In genomic region chr6:15348528-15348927, GRCh38 we compare ENCODE assay signal across 15 cellular contexts.
DNase-seq lines count a peak whose midpoint lies in the region; ATAC-seq, FAIRE-seq and TF ChIP-seq lines count a peak whose summit lies in the region.
"Had no signal": no experiment of that assay in that cellular context is flagged by ENCODE, and none has a peak within 500 bp of the region (broad histone marks: within the 10 kb centered on the region; RNA-seq: fewer than 3 reads in every experiment).

No MANE protein-coding gene starts in this region.

- H3K36me3 Mint-ChIP-seq in activated T-cell treated with anti-CD3 and anti-CD28 coated beads, Interleukin-2, amount 50 U/mL, for 24 hours (ENCODE audit: low read depth) = peaks cover 38% of the 10 kb centered on the region
- H3K36me3 Mint-ChIP-seq in activated T-cell treated with anti-CD3 and anti-CD28 coated beads, Interleukin-2, amount 50 U/mL, for 4 hours (ENCODE audit: insufficient read depth) = peaks cover 15% of the 10 kb centered on the region
- no peaks in the 10 kb centered on the region for H3K36me3 Mint-ChIP-seq in natural killer cell
- H3K36me3 Mint-ChIP-seq in natural killer cell treated with Interleukin-12 subunit alpha and Interleukin-12 subunit beta and Interleukin-15 and Interleukin-18, amount 100 ng/mL, for 72 hours = no peaks in the 10 kb centered on the region
- no peaks in the 10 kb centered on the region for H3K36me3 Mint-ChIP-seq in naive thymus-derived CD8-positive, alpha-beta T cell

- no peaks in the 10 kb centered on the region for H3K27me3 Mint-ChIP-seq in activated T-cell treated with anti-CD3 and anti-CD28 coated beads, Interleukin-2, amount 50 U/mL, for 24 hours
- no peaks in the 10 kb centered on the region for H3K27me3 Mint-ChIP-seq in activated T-cell treated with anti-CD3 and anti-CD28 coated beads, Interleukin-2, amount 50 U/mL, for 4 hours (ENCODE audit: low read depth)
- no peaks in the 10 kb centered on the region for H3K27me3 Mint-ChIP-seq in natural killer cell (ENCODE audit: low read depth in 2 of 2)
- H3K27me3 Mint-ChIP-seq in natural killer cell treated with Interleukin-12 subunit alpha and Interleukin-12 subunit beta and Interleukin-15 and Interleukin-18, amount 100 ng/mL, for 72 hours = no peaks in the 10 kb centered on the region
- H3K27me3 Mint-ChIP-seq in naive thymus-derived CD8-positive, alpha-beta T cell = no peaks in the 10 kb centered on the region
- H3K27me3 Mint-ChIP-seq: CD4-positive, alpha-beta memory T cell had no signal

- no peaks in the 10 kb centered on the region for H3K9me3 Mint-ChIP-seq in activated T-cell treated with anti-CD3 and anti-CD28 coated beads, Interleukin-2, amount 50 U/mL, for 24 hours
- H3K9me3 Mint-ChIP-seq in activated T-cell treated with anti-CD3 and anti-CD28 coated beads, Interleukin-2, amount 50 U/mL, for 4 hours = no peaks in the 10 kb centered on the region
- no peaks in the 10 kb centered on the region for H3K9me3 Mint-ChIP-seq in natural killer cell
- H3K9me3 Mint-ChIP-seq in natural killer cell treated with Interleukin-12 subunit alpha and Interleukin-12 subunit beta and Interleukin-15 and Interleukin-18, amount 100 ng/mL, for 72 hours = no peaks in the 10 kb centered on the region
- no peaks in the 10 kb centered on the region for H3K9me3 Mint-ChIP-seq in naive thymus-derived CD8-positive, alpha-beta T cell
- H3K9me3 Mint-ChIP-seq: CD4-positive, alpha-beta memory T cell had no signal

- no peak for ATAC-seq in activated T-cell treated with anti-CD3 and anti-CD28 coated beads, Interleukin-2, amount 50 U/mL, for 4 hours
- ATAC-seq in natural killer cell = no peak
- ATAC-seq in natural killer cell treated with Interleukin-12 subunit alpha and Interleukin-12 subunit beta and Interleukin-15 and Interleukin-18, amount 100 ng/mL, for 72 hours = no peak
- peak; percentile 66 to 76 for ATAC-seq in naive thymus-derived CD8-positive, alpha-beta T cell
- no peak for ATAC-seq in GM21825 (IDR thresholded peaks at IDR 0.05; ENCODE audit: unreplicated experiment)
- ATAC-seq: A549 had no signal

- intact Hi-C loops in natural killer cell (cut with micrococcal nuclease) = no loop called here

- POLR2A ChIA-PET in naive thymus-derived CD8-positive, alpha-beta T cell (lab: Charles Lee) = interaction anchor here (0.7 kb wide), 1 partner anchor 13 kb away, joined by 3 read pairs; no protein-coding TSS in a partner anchor

- no peak overlapping the region for H3K4me3 Mint-ChIP-seq in activated T-cell treated with anti-CD3 and anti-CD28 coated beads, Interleukin-2, amount 50 U/mL, for 24 hours
- H3K4me3 Mint-ChIP-seq in activated T-cell treated with anti-CD3 and anti-CD28 coated beads, Interleukin-2, amount 50 U/mL, for 4 hours = no peak overlapping the region
- peak overlapping the region; percentile 32 for H3K4me3 Mint-ChIP-seq in natural killer cell
- H3K4me3 Mint-ChIP-seq in natural killer cell treated with Interleukin-12 subunit alpha and Interleukin-12 subunit beta and Interleukin-15 and Interleukin-18, amount 100 ng/mL, for 72 hours = no peak overlapping the region
- peak overlapping the region in 8 of 10 donors; percentile 16 to 65 (median 56) for H3K4me3 Mint-ChIP-seq in naive thymus-derived CD8-positive, alpha-beta T cell
- H3K4me3 Mint-ChIP-seq: CD4-positive, alpha-beta memory T cell had no signal

- no peak for DNase-seq in activated T-cell treated with anti-CD3 and anti-CD28 coated beads, Interleukin-2, amount 50 U/mL, for 24 hours
- DNase-seq in activated T-cell treated with anti-CD3 and anti-CD28 coated beads, Interleukin-2, amount 50 U/mL, for 4 hours = no peak
- DNase-seq in natural killer cell (no peak), HTR-8/SVneo (ENCODE audit: insufficient read length, low spot score) (no peak), NCI-H774 (lab: John Stamatoyannopoulos, UW) (no peak)
- no peak for DNase-seq in natural killer cell treated with Interleukin-12 subunit alpha and Interleukin-12 subunit beta and Interleukin-15 and Interleukin-18, amount 100 ng/mL, for 72 hours (ENCODE audit: low spot score)
- DNase-seq in naive thymus-derived CD8-positive, alpha-beta T cell = peak in 4 of 10 donors; percentile 7 to 56 (median 38)
- DNase-seq: AML-193; Calu3; CD4-positive, alpha-beta memory T cell; DMS79 treated with DMSO at 0.1 percent for 48 hours; GF-D8 had no signal

- TF ChIP-seq CTCF in natural killer cell (IDR thresholded peaks at IDR 0.05) = no peak

- H3K4me1 Mint-ChIP-seq in activated T-cell treated with anti-CD3 and anti-CD28 coated beads, Interleukin-2, amount 50 U/mL, for 24 hours (ENCODE audit: low read depth) = peaks cover 89% of the 10 kb centered on the region
- peaks cover 82% of the 10 kb centered on the region for H3K4me1 Mint-ChIP-seq in activated T-cell treated with anti-CD3 and anti-CD28 coated beads, Interleukin-2, amount 50 U/mL, for 4 hours (ENCODE audit: low read depth)
- peaks cover 78 to 88% of the 10 kb centered on the region in 2 donors for H3K4me1 Mint-ChIP-seq in natural killer cell
- peaks cover 63 to 65% of the 10 kb centered on the region in 2 donors for H3K4me1 Mint-ChIP-seq in natural killer cell treated with Interleukin-12 subunit alpha and Interleukin-12 subunit beta and Interleukin-15 and Interleukin-18, amount 100 ng/mL, for 72 hours (ENCODE audit: low read depth in 2 of 2)
- peaks cover 53 to 93% (median 86%) of the 10 kb centered on the region in 4 donors for H3K4me1 Mint-ChIP-seq in naive thymus-derived CD8-positive, alpha-beta T cell

- FAIRE-seq in HTR-8/SVneo (lab: Jason Lieb, UNC) = no peak
- FAIRE-seq: A549, H1 had no signal

- peak overlapping the region; percentile 47 for H3K27ac Mint-ChIP-seq in activated T-cell treated with anti-CD3 and anti-CD28 coated beads, Interleukin-2, amount 50 U/mL, for 24 hours
- H3K27ac Mint-ChIP-seq in natural killer cell = peak overlapping the region in 1 of 2 donors; percentile 48
- H3K27ac Mint-ChIP-seq in natural killer cell treated with Interleukin-12 subunit alpha and Interleukin-12 subunit beta and Interleukin-15 and Interleukin-18, amount 100 ng/mL, for 72 hours = no peak overlapping the region
- H3K27ac Mint-ChIP-seq in naive thymus-derived CD8-positive, alpha-beta T cell = peak overlapping the region; percentile 66 to 90 (median 82)
- H3K27ac Mint-ChIP-seq: CD4-positive, alpha-beta memory T cell had no signal

Comparison
In these comparisons a context has a peak if more than half of its experiments do, and no peak if none do; other contexts are left out.
1. H3K4me3 Mint-ChIP-seq: peak in natural killer cell (single experiment) and naive thymus-derived CD8-positive, alpha-beta T cell (8 of 10); none in activated T-cell treated with anti-CD3 and anti-CD28 coated beads, Interleukin-2, amount 50 U/mL, for 24 hours (single experiment), activated T-cell treated with anti-CD3 and anti-CD28 coated beads, Interleukin-2, amount 50 U/mL, for 4 hours (single experiment) and natural killer cell treated with Interleukin-12 subunit alpha and Interleukin-12 subunit beta and Interleukin-15 and Interleukin-18, amount 100 ng/mL, for 72 hours (single experiment).
2. H3K27ac Mint-ChIP-seq: peak in activated T-cell treated with anti-CD3 and anti-CD28 coated beads, Interleukin-2, amount 50 U/mL, for 24 hours (single experiment) and naive thymus-derived CD8-positive, alpha-beta T cell (10 of 10); none in natural killer cell treated with Interleukin-12 subunit alpha and Interleukin-12 subunit beta and Interleukin-15 and Interleukin-18, amount 100 ng/mL, for 72 hours (0 of 2).
3. ATAC-seq: peak in naive thymus-derived CD8-positive, alpha-beta T cell (2 of 2); none in activated T-cell treated with anti-CD3 and anti-CD28 coated beads, Interleukin-2, amount 50 U/mL, for 4 hours (0 of 2), natural killer cell (0 of 3), natural killer cell treated with Interleukin-12 subunit alpha and Interleukin-12 subunit beta and Interleukin-15 and Interleukin-18, amount 100 ng/mL, for 72 hours (0 of 2) and GM21825 (single experiment).